8 cellular contexts compared by ENCODE assay signal in the genomic region with DNA sequence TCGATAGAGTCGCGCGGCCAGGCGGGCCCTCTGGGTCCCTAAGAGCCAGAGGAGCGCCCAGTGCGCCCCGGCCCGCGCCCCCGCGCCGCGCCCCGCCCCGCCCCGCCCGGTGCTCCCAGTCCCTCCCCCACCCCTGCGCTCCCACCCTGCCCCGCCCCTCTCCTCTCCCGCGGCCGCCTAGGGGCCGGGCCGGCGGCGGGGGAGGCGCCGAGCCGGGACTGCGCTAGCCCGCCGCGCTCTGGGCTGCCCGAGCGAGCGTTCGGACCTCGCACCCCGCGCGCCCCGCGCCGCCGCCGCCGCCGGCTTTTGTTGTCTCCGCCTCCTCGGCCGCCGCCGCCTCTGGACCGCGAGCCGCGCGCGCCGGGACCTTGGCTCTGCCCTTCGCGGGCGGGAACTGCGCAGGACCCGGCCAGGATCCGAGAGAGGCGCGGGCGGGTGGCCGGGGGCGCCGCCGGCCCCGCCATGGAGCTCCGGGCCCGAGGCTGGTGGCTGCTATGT.
DNase-seq lines count a peak whose midpoint lies in the region; ATAC-seq and TF ChIP-seq lines count a peak whose summit lies in the region.

TSS of gene GPC1 (plus strand) at position 207 of the 498 bp plus-strand sequence. CDS start at position 463, 256 bp downstream.

- H3K4me2 ChIP-seq in KMS-11, result peak within 1 kb of the TSS; percentile 67

- H3K27me3 ChIP-seq in KMS-11 (ENCODE audit: insufficient read depth, low read depth), result peaks cover 40% of the 10 kb centered on the region; the same call in 1 of the 2 replicates
- H3K27me3 ChIP-seq in layer of hippocampus (ENCODE audit: control insufficient read depth, insufficient read depth, low read length), result peaks cover 3% of the 10 kb centered on the region

- peak within 1 kb of the TSS; percentile 89 for H3K4me3 Mint-ChIP-seq in T-helper 2 cell treated with Interferon-gamma antibody and Interleukin-4, amounts not matched to agents 5 μg/mL and 100 μg/mL, for 36 hours

- no peaks in the 10 kb centered on the region for H3K4me1 ChIP-seq in KMS-11 (ENCODE audit: low read depth, poor library complexity, severe bottlenecking)

- H3K36me3 ChIP-seq in KMS-11 (ENCODE audit: insufficient read depth), result no peaks in the 10 kb centered on the region

- no peaks in the 10 kb centered on the region for H3K9me3 Mint-ChIP-seq in T-helper 2 cell treated with Interferon-gamma antibody and Interleukin-4, amounts not matched to agents 5 μg/mL and 100 μg/mL, for 36 hours

- peak within 1 kb of the TSS; percentile 87 for H3K27ac Mint-ChIP-seq in T-helper 2 cell treated with Interferon-gamma antibody and Interleukin-4, amounts not matched to agents 5 μg/mL and 100 μg/mL, for 36 hours

- H4K20me1 ChIP-seq in KMS-11 (ENCODE audit: insufficient read depth), result no peaks in the 10 kb centered on the region

- no peaks in the 10 kb centered on the region for H3K36me3 Mint-ChIP-seq in T-helper 2 cell treated with Interferon-gamma antibody and Interleukin-4, amounts not matched to agents 5 μg/mL and 100 μg/mL, for 36 hours (ENCODE audit: low read depth)

- no peak within 1 kb of the TSS for H3K27ac ChIP-seq in KMS-11
- peak within 1 kb of the TSS; percentile 71 for H3K27ac ChIP-seq in layer of hippocampus (ENCODE audit: low read depth, low read length)

- peak within 1 kb of the TSS; percentile 73 for H2AFZ ChIP-seq in KMS-11 (ENCODE audit: low read depth)

- DNase-seq in COR-L47 (lab: John Stamatoyannopoulos, UW), result peak; percentile 20
- peak; percentile 71 for DNase-seq in T-helper 2 cell treated with Interferon-gamma antibody and Interleukin-4, amounts not matched to agents 5 μg/mL and 100 μg/mL, for 36 hours (ENCODE audit: low spot score)
- DNase-seq in dedifferentiated amniotic fluid mesenchymal stem cell (ENCODE audit: extremely low spot score), result peak; percentile 60
- peak; percentile 19 for DNase-seq in stimulated activated CD8-positive, alpha-beta memory T cell treated with anti-CD3 and anti-CD28 coated beads, Interleukin-12 subunit alpha, Interleukin-12 subunit beta, amount 100 ng/mL, for 24 hours (ENCODE audit: extremely low read depth)

- H3K4me3 ChIP-seq in KMS-11 (IDR thresholded peaks at IDR 0.05; ENCODE audit: insufficient read depth, low read depth, low read length), result no peak within 1 kb of the TSS

- H3K27me3 Mint-ChIP-seq in T-helper 2 cell treated with Interferon-gamma antibody and Interleukin-4, amounts not matched to agents 5 μg/mL and 100 μg/mL, for 36 hours (ENCODE audit: low read depth), result peaks cover 15% of the 10 kb centered on the region

- peaks cover 12% of the 10 kb centered on the region for H3K4me1 Mint-ChIP-seq in T-helper 2 cell treated with Interferon-gamma antibody and Interleukin-4, amounts not matched to agents 5 μg/mL and 100 μg/mL, for 36 hours (ENCODE audit: low read depth)

- H3K9ac ChIP-seq in KMS-11, result no peak within 1 kb of the TSS

- H3K79me2 ChIP-seq in KMS-11 (ENCODE audit: insufficient read depth, low read depth), result no peaks in the 10 kb centered on the region

- no peak for TF ChIP-seq CTCF in KMS-11 (conservative IDR thresholded peaks at IDR 0.05; ENCODE audit: low read depth, low read length)

- ATAC-seq in GM19455 (IDR thresholded peaks at IDR 0.05; ENCODE audit: unreplicated experiment) (peak; percentile 62), HG02610 (IDR thresholded peaks at IDR 0.05; ENCODE audit: unreplicated experiment) (no peak)

Comparison
In these comparisons a context has a peak if more than half of its experiments do, and no peak if none do; other contexts are left out.
1. DNase-seq: peak in every context shown above with its lines; median percentile 71 in T-helper 2 cell treated with Interferon-gamma antibody and Interleukin-4, amounts not matched to agents 5 μg/mL and 100 μg/mL, for 36 hours; 60 in dedifferentiated amniotic fluid mesenchymal stem cell; 20 in COR-L47; 19 in stimulated activated CD8-positive, alpha-beta memory T cell treated with anti-CD3 and anti-CD28 coated beads, Interleukin-12 subunit alpha, Interleukin-12 subunit beta, amount 100 ng/mL, for 24 hours.